In the genomic region with DNA sequence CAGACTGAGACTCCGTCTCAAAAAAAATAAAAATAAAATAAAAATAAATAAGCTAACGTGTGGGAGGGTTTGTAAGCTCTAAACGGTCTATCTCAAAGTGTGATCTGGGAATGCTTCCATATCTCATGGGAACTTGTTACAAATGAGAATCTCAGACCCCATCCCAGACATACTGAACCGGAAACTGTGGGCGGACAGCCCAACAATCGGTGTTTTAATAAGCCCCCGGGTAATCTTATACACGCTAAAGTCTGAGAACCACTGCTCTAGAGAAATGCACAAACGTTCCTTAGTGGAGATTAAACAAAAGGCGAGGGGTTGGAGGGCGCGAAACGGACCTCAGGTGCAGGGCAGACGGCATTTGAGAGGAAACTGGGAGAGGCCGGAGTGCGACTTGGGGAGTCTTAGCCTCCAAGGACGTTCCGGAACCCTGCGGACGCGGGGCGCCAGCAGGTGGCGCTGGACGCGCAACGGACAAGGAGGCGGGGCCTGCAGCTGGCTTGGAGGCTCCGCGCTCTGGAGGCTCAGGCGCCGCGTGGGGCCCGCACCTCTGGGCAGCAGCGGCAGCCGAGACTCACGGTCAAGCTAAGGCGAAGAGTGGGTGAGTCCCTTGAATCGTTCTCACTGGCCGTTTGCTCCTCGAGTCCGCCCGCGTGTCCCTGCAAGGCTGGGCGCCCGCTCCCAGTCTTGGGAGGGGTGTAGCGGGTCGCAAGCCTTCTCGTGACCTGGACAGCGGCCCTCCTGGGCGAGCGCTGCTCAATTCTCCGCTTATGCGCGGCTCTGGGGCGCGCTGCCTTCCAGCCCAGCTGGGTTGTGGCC, we compare ENCODE assay signal across 8 cellular contexts. TPM values are rescaled to one million over a fixed set of nuclear protein-coding genes. Genes with fewer than 3 reads are reported as not detected.
A peak's percentile ranks its signal among the peaks of the same experiment; 100 is the strongest.
DNase-seq lines count a peak whose midpoint lies in the region; ATAC-seq and TF ChIP-seq lines count a peak whose summit lies in the region.
"Not testable (repeated sequence)": the region's sequence is repeated elsewhere in the genome, so short reads cannot be mapped to it uniquely, and the experiment has no call there.

Gene STEAP1, plus strand, starts transcription at position 527 of the 819 bp plus-strand sequence. CDS start 5,320 bp downstream, outside the sequence.

- H3K4me1 Mint-ChIP-seq in T-helper 2 cell treated with Interferon-gamma antibody and Interleukin-4, amounts not matched to agents 5 μg/mL and 100 μg/mL, for 36 hours (ENCODE audit: low read depth); progenitor cell of endocrine pancreas (ENCODE audit: low read depth); type B pancreatic cell (ENCODE audit: unreplicated experiment): not testable (repeated sequence)

- H3K9me3 ChIP-seq in right atrium auricular region, result not testable (repeated sequence)

- DNase-seq in GM13977 (ENCODE audit: low spot score), result peak; percentile 79
- peak; percentile 52 for DNase-seq in NCI-H1417 treated with DMSO at 0.1 percent for 48 hours (lab: John Stamatoyannopoulos, UW)
- peak; percentile 83 for DNase-seq in T-helper 2 cell treated with Interferon-gamma antibody and Interleukin-4, amounts not matched to agents 5 μg/mL and 100 μg/mL, for 36 hours (ENCODE audit: low spot score)
- DNase-seq in anterior cingulate cortex (lab: John Stamatoyannopoulos, UW), result peak in 56 of 58 donors; percentile 19 to 90 (median 66)
- peak; percentile 92 for DNase-seq in right atrium auricular region (ENCODE audit: low spot score)
- DNase-seq in progenitor cell of endocrine pancreas (ENCODE audit: low spot score, unreplicated experiment), result peak; percentile 94
- peak; percentile 94 for DNase-seq in type B pancreatic cell (ENCODE audit: extremely low spot score, unreplicated experiment)

- H3K27me3 ChIP-seq in right atrium auricular region, result not testable (repeated sequence)

- in situ Hi-C loops in GM13977 (cut with MboI; ENCODE audit: low pct_unique_long_range_greater_than_20kb, low sequenced_read_pairs, unreplicated experiment), result loop anchor here (25.0 kb wide), 2 partner anchors 108 to 283 kb away; no protein-coding TSS in a partner anchor

- not testable (repeated sequence) for H3K36me3 Mint-ChIP-seq in T-helper 2 cell treated with Interferon-gamma antibody and Interleukin-4, amounts not matched to agents 5 μg/mL and 100 μg/mL, for 36 hours (ENCODE audit: low read depth); progenitor cell of endocrine pancreas (ENCODE audit: insufficient read depth); type B pancreatic cell

- H3K4me3 ChIP-seq in right atrium auricular region, result peak within 1 kb of the TSS; percentile 44 to 57

- peaks cover 17% of the 10 kb centered on the region for H3K27me3 Mint-ChIP-seq in T-helper 2 cell treated with Interferon-gamma antibody and Interleukin-4, amounts not matched to agents 5 μg/mL and 100 μg/mL, for 36 hours (ENCODE audit: low read depth)
- H3K27me3 Mint-ChIP-seq in progenitor cell of endocrine pancreas, result peaks cover 24% of the 10 kb centered on the region
- H3K27me3 Mint-ChIP-seq in type B pancreatic cell, result peaks cover 23% of the 10 kb centered on the region

- peak within 1 kb of the TSS; percentile 66 for H3K4me3 Mint-ChIP-seq in T-helper 2 cell treated with Interferon-gamma antibody and Interleukin-4, amounts not matched to agents 5 μg/mL and 100 μg/mL, for 36 hours
- H3K4me3 Mint-ChIP-seq in progenitor cell of endocrine pancreas (ENCODE audit: low read depth) (peak within 1 kb of the TSS; percentile 72), type B pancreatic cell (peak within 1 kb of the TSS; percentile 87)

- TF ChIP-seq CTCF in GM13977 (IDR thresholded peaks at IDR 0.05; ENCODE audit: extremely low read depth, insufficient read depth, missing control alignments) (peak; percentile 95), right atrium auricular region (IDR thresholded peaks at IDR 0.05) (peak; percentile 83 to 92), progenitor cell of endocrine pancreas (IDR thresholded peaks at IDR 0.05; ENCODE audit: unreplicated experiment) (peak; percentile 94), type B pancreatic cell (conservative IDR thresholded peaks at IDR 0.05) (peak; percentile 93)

- H3K27ac Mint-ChIP-seq in T-helper 2 cell treated with Interferon-gamma antibody and Interleukin-4, amounts not matched to agents 5 μg/mL and 100 μg/mL, for 36 hours, result not testable (repeated sequence)
- H3K27ac Mint-ChIP-seq in progenitor cell of endocrine pancreas (peak within 1 kb of the TSS; percentile 13), type B pancreatic cell (peak within 1 kb of the TSS; percentile 63)

- ATAC-seq in HG02852 (IDR thresholded peaks at IDR 0.05; ENCODE audit: unreplicated experiment), result peak; percentile 97

- not testable (repeated sequence) for H3K4me1 ChIP-seq in right atrium auricular region

- H3K36me3 ChIP-seq in right atrium auricular region, result not testable (repeated sequence)

- H3K27ac ChIP-seq in right atrium auricular region, result peak within 1 kb of the TSS; percentile 45 to 57

- not testable (repeated sequence) for H3K9me3 Mint-ChIP-seq in T-helper 2 cell treated with Interferon-gamma antibody and Interleukin-4, amounts not matched to agents 5 μg/mL and 100 μg/mL, for 36 hours; progenitor cell of endocrine pancreas (ENCODE audit: low read depth); type B pancreatic cell

RNA-seq across cellular contexts. Expression of gene STEAP1, which starts in this region (rescaled TPM):
- total RNA-seq in right atrium auricular region, result 1 to 10 TPM; 1.8 to 8.7 TPM
- total RNA-seq in progenitor cell of endocrine pancreas, result 5.1 and 5.8 TPM in 2 replicates
- total RNA-seq in type B pancreatic cell (ENCODE audit: low replicate concordance), result 2.9 and 3.4 TPM in 2 replicates

Comparison
In these comparisons a context has a peak if more than half of its experiments do, and no peak if none do; other contexts are left out.
1. Peak in every context shown above with its lines: DNase-seq, ATAC-seq, H3K4me3 ChIP-seq and H3K27ac ChIP-seq.